Comparison of ENCODE assay signal across 8 cellular contexts in genomic region chr9:470041-470781, GRCh38. TPM values are rescaled to one million over a fixed set of nuclear protein-coding genes. Genes with fewer than 3 reads are reported as not detected.
DNase-seq lines count a peak whose midpoint lies in the region; ATAC-seq and TF ChIP-seq lines count a peak whose summit lies in the region.

No MANE protein-coding gene starts in this region.

- H3K27me3 Mint-ChIP-seq in natural killer cell (ENCODE audit: low read depth in 2 of 2), result no peaks in the 10 kb centered on the region

- H3K4me3 ChIP-seq in KMS-11 (IDR thresholded peaks at IDR 0.05; ENCODE audit: insufficient read depth, low read depth, low read length) (no peak overlapping the region), Panc1 (ENCODE audit: low read depth in 2 of 2, low read length in 2 of 2) (peak overlapping the region; percentile 49 to 63)

- H3K79me2 ChIP-seq in KMS-11 (ENCODE audit: insufficient read depth, low read depth), result no peaks in the 10 kb centered on the region; the same call in 1 of the 2 replicates

- H2AFZ ChIP-seq in KMS-11 (ENCODE audit: low read depth), result peak overlapping the region; percentile 55

- DNase-seq in DMS79 (lab: John Stamatoyannopoulos, UW) (peak; percentile 82), Panc1 (ENCODE audit: low read depth, low spot score) (no peak), fibroblast of peridontal ligament (ENCODE audit: extremely low read depth) (peak; percentile 15), natural killer cell (peak; percentile 70)
- peak; percentile 73 to 90 for DNase-seq in activated T-helper 1 cell treated with anti-CD3 and anti-CD28 coated beads, Interleukin-2, amount 50 U/mL, for 16 hours (ENCODE audit: low read depth in 1 of 2, low spot score in 1 of 2)
- DNase-seq in stimulated activated naive CD4-positive, alpha-beta T cell (lab: John Stamatoyannopoulos, UW), result peak; percentile 75 to 93 (median 86)

- peak overlapping the region; percentile 68 for H3K9ac ChIP-seq in KMS-11

- H3K27me3 ChIP-seq in KMS-11 (ENCODE audit: insufficient read depth, low read depth), result no peaks in the 10 kb centered on the region
- no peaks in the 10 kb centered on the region for H3K27me3 ChIP-seq in Panc1 (ENCODE audit: control insufficient read depth, insufficient read depth, low read length)

- no TSS peak for BruUV-seq in Panc1 (replicated peaks; lab: Mats Ljungman, UMichigan)

- H3K36me3 ChIP-seq in KMS-11 (ENCODE audit: insufficient read depth) (no peaks in the 10 kb centered on the region), Panc1 (ENCODE audit: control insufficient read depth, insufficient read depth, low read length) (no peaks in the 10 kb centered on the region)

- no peaks in the 10 kb centered on the region for H3K9me3 Mint-ChIP-seq in natural killer cell

- peak overlapping the region; percentile 88 to 94 for H3K27ac Mint-ChIP-seq in natural killer cell

- H3K27ac ChIP-seq in KMS-11 (peak overlapping the region; percentile 64), Panc1 (ENCODE audit: low read length) (peak overlapping the region; percentile 73)

- H3K4me2 ChIP-seq in KMS-11, result peak overlapping the region; percentile 98

- TF ChIP-seq CTCF in KMS-11 (conservative IDR thresholded peaks at IDR 0.05; ENCODE audit: low read depth, low read length), result no peak
- no peak for TF ChIP-seq CTCF in Panc1 (IDR thresholded peaks at IDR 0.05)
- no peak for TF ChIP-seq CTCF in natural killer cell (IDR thresholded peaks at IDR 0.05)

- H3K9me3 ChIP-seq in Panc1 (ENCODE audit: control insufficient read depth, insufficient read depth, low read depth, low read length), result no peaks in the 10 kb centered on the region

- intact Hi-C loops in Panc1 (cut with micrococcal nuclease; ENCODE audit: unreplicated experiment), result no loop called here
- intact Hi-C loops in natural killer cell (cut with micrococcal nuclease), result no loop called here

- ATAC-seq in GM21737 (IDR thresholded peaks at IDR 0.05; ENCODE audit: unreplicated experiment) (peak; percentile 94), Panc1 (peak; percentile 94), natural killer cell (peak; percentile 92 to 93 (median 93))

- POLR2A ChIA-PET in Panc1 (lab: Charles Lee), result no interaction called here

- H3K4me1 ChIP-seq in KMS-11 (ENCODE audit: low read depth, poor library complexity, severe bottlenecking), result peaks cover 18% of the 10 kb centered on the region
- no peaks in the 10 kb centered on the region; the same call in 1 of the 2 replicates for H3K4me1 ChIP-seq in Panc1 (ENCODE audit: control insufficient read depth, insufficient read depth, low read length)

- no peaks in the 10 kb centered on the region for H4K20me1 ChIP-seq in KMS-11 (ENCODE audit: insufficient read depth)

- H3K36me3 Mint-ChIP-seq in natural killer cell, result peaks cover 8% of the 10 kb centered on the region

- in situ Hi-C loops in Panc1 (cut with HindIII; ENCODE audit: low pct_unique_long_range_greater_than_20kb, low sequenced_read_pairs), result no loop called here

- H3K4me3 Mint-ChIP-seq in natural killer cell, result peak overlapping the region; percentile 99

- H3K4me1 Mint-ChIP-seq in natural killer cell, result peaks cover 29% of the 10 kb centered on the region in 2 donors

- CTCF ChIA-PET in Panc1 (lab: Charles Lee), result no interaction called here

RNA-seq across cellular contexts. Expression of gene KANK1, which starts 34.3 kb away (rescaled TPM):
- total RNA-seq in Panc1 (2021; ENCODE audit: unreplicated experiment) (14.5 TPM), natural killer cell (1 to 10 TPM in 2 of 3 donors, under 1 TPM in 1; 0.85 to 1.5 (median 1.3) TPM)
- polyA plus RNA-seq in Panc1 (2012; ENCODE audit: insufficient read length), result 9.0 TPM
